Comparison of ENCODE assay signal across 17 cellular contexts in genomic region chr21:44758781-44759627, GRCh38. TPM values are rescaled to one million over a fixed set of nuclear protein-coding genes. Genes with fewer than 3 reads are reported as not detected.
"Had no signal": no experiment of that assay in that cellular context is flagged by ENCODE, and none has a peak within 500 bp of the region (broad histone marks: within the 10 kb centered on the region; RNA-seq: fewer than 3 reads in every experiment).

No MANE protein-coding gene starts in this region.

- H3K4me3 ChIP-seq: left ventricle myocardium inferior, right atrium auricular region, SJSA1 had no signal

- H3K27ac ChIP-seq: left ventricle myocardium inferior, parathyroid adenoma, right atrium auricular region, SJSA1, VCaP had no signal

- H3K27me3 ChIP-seq: right atrium auricular region had no signal

- H3K9ac ChIP-seq: parathyroid adenoma had no signal

- ATAC-seq: esophagus mucosa; stimulated activated effector memory CD8-positive, alpha-beta T cell treated with anti-CD3 and anti-CD28 coated beads, Interleukin-12 subunit alpha, Interleukin-12 subunit beta, amount 100 ng/mL, for 72 hours had no signal

- H3K4me1 ChIP-seq: parathyroid adenoma, right atrium auricular region, SJSA1 had no signal

- DNase-seq: activated CD4-positive, alpha-beta T cell treated with anti-CD3 and anti-CD28 coated beads, Interleukin-2, amount 10 ng/mL, durations not matched to agents 24 days and 14 days; amygdala; hypothalamus; left ventricle myocardium inferior; mesendoderm; small intestine; T-helper 1 cell; trophoblast cell had no signal

- H3K9me3 ChIP-seq: SJSA1 had no signal

- H3K36me3 ChIP-seq: left ventricle myocardium inferior, right atrium auricular region, SJSA1 had no signal

RNA-seq across cellular contexts. Expression of gene TSPEAR, which starts 47.6 kb away (rescaled TPM):
- total RNA-seq: activated CD4-positive, alpha-beta T cell treated with anti-CD3 and anti-CD28 coated beads, Interleukin-2, amount 10 ng/mL, durations not matched to agents 24 days and 14 days; activated T-helper 2 cell treated with anti-CD3 and anti-CD28 coated beads, Interferon-gamma antibody, Interleukin-2, Interleukin-4, amounts not matched to agents 10 μg/mL and 5 μg/mL and 100 μg/mL, durations not matched to agents 14 hours and 24 hours and 36 hours; neural crest cell; right atrium auricular region; SJSA1; subcutaneous adipose tissue had no signal
